In genomic region chr5:14868771-14869170, GRCh38 we compare ENCODE assay signal across 2 cellular contexts.
TF ChIP-seq lines count a peak whose summit lies in the region.

No MANE protein-coding gene starts in this region.

TF ChIP-seq in SK-N-SH, 30 proteins besides CTCF, POLR2A, EP300 and RAD21 (continued from another document):
- no peak for TF ChIP-seq PBX3 (IDR thresholded peaks at IDR 0.05)
TF ChIP-seq in SK-N-SH: peak in this region for 0.

TF ChIP-seq in SK-N-SH treated with all-trans-retinoic acid at 6 μM for 48 hours, 23 proteins besides CTCF, POLR2A, EP300 and RAD21 (continued from another document):
- no peak for TF ChIP-seq CREB5 (CRISPR knock-in tag; IDR thresholded peaks at IDR 0.05; ENCODE audit: low read depth)
- no peak for TF ChIP-seq GLIS3 (CRISPR knock-in tag; IDR thresholded peaks at IDR 0.05)
- no peak for TF ChIP-seq ZFP30 (CRISPR knock-in tag; IDR thresholded peaks at IDR 0.05)
- no peak for TF ChIP-seq ESRRG (CRISPR knock-in tag; IDR thresholded peaks at IDR 0.05)
